ENCODE assay signal across 1 cellular context in genomic region chr1:33036526-33037503, GRCh38.
TF ChIP-seq lines count a peak whose summit lies in the region.

TSS of gene AK2 (minus strand) at chr1:33036883. CDS start at chr1:33036828, 55 bp downstream.

TF ChIP-seq in HepG2, 621 proteins besides CTCF, POLR2A, EP300 and RAD21 (continued from another document and continues in another):
- TF ChIP-seq ZNF574 (CRISPR knock-in tag; IDR thresholded peaks at IDR 0.05) (peak; percentile 74), BATF2 (CRISPR knock-in tag; IDR thresholded peaks at IDR 0.05) (peak; percentile 97), ZBTB4 (CRISPR knock-in tag; IDR thresholded peaks at IDR 0.05; ENCODE audit: borderline replicate concordance) (peak; percentile 91; the same call in 1 of the 2 replicates), ZNF691 (CRISPR knock-in tag; IDR thresholded peaks at IDR 0.05; ENCODE audit: borderline replicate concordance, low read depth) (peak; percentile 78), ZNF296 (CRISPR knock-in tag; conservative IDR thresholded peaks at IDR 0.05) (no peak; the same call in 1 of the 2 replicates), ZNF737 (CRISPR knock-in tag; IDR thresholded peaks at IDR 0.05; ENCODE audit: borderline replicate concordance) (no peak), CBX5 (CRISPR knock-in tag; IDR thresholded peaks at IDR 0.05; ENCODE audit: borderline replicate concordance) (no peak), ZKSCAN1 (IDR thresholded peaks at IDR 0.05; ENCODE audit: low read length) (no peak), ZFP36L1 (CRISPR knock-in tag; IDR thresholded peaks at IDR 0.05) (peak; percentile 75), STAG1 (CRISPR knock-in tag; IDR thresholded peaks at IDR 0.05) (no peak), AKNA (CRISPR knock-in tag; IDR thresholded peaks at IDR 0.05; ENCODE audit: borderline replicate concordance) (0 out of 2 replicates have a peak, but pooled peaks have one; percentile 90), KAT8 (CRISPR knock-in tag; IDR thresholded peaks at IDR 0.05) (peak; percentile 86), NCOA1 (CRISPR knock-in tag; IDR thresholded peaks at IDR 0.05) (no peak), ZNF614 (CRISPR knock-in tag; IDR thresholded peaks at IDR 0.05; ENCODE audit: borderline replicate concordance) (no peak), ZBTB44 (CRISPR knock-in tag; IDR thresholded peaks at IDR 0.05) (0 out of 2 replicates have a peak, but pooled peaks have one; percentile 71), MATR3 (CRISPR knock-in tag; IDR thresholded peaks at IDR 0.05) (no peak), LRRFIP1 (CRISPR knock-in tag; conservative IDR thresholded peaks at IDR 0.05) (no peak), GLMP (CRISPR knock-in tag; IDR thresholded peaks at IDR 0.05; ENCODE audit: borderline replicate concordance) (no peak), TCF7 (IDR thresholded peaks at IDR 0.05; ENCODE audit: low read depth) (no peak), TOPORS (CRISPR knock-in tag; IDR thresholded peaks at IDR 0.05) (peak; percentile 78; the same call in 1 of the 2 replicates), SP5 (CRISPR knock-in tag; IDR thresholded peaks at IDR 0.05; ENCODE audit: borderline replicate concordance, low read depth) (peak; percentile 97), PHF21A (CRISPR knock-in tag; IDR thresholded peaks at IDR 0.05) (peak; percentile 78), NCOR1 (IDR thresholded peaks at IDR 0.05; ENCODE audit: borderline replicate concordance, low read length) (no peak), ZMAT3 (CRISPR knock-in tag; conservative IDR thresholded peaks at IDR 0.05) (peak; percentile 95; the same call in 1 of the 2 replicates), ZNF670 (CRISPR knock-in tag; IDR thresholded peaks at IDR 0.05; ENCODE audit: borderline replicate concordance) (peak; percentile 95; the same call in 1 of the 2 replicates), FOXA3 (CRISPR knock-in tag; IDR thresholded peaks at IDR 0.05) (peak; percentile 27), ETV6 (CRISPR knock-in tag; conservative IDR thresholded peaks at IDR 0.05) (0 out of 2 replicates have a peak, but pooled peaks have one; percentile 26), NFKBIZ (CRISPR knock-in tag; IDR thresholded peaks at IDR 0.05) (no peak), ZHX2 (IDR thresholded peaks at IDR 0.05; ENCODE audit: low read depth) (no peak), ZHX2 (CRISPR knock-in tag; IDR thresholded peaks at IDR 0.05; ENCODE audit: borderline replicate concordance) (no peak)
